19 cellular contexts compared by ENCODE assay signal in the genomic region with DNA sequence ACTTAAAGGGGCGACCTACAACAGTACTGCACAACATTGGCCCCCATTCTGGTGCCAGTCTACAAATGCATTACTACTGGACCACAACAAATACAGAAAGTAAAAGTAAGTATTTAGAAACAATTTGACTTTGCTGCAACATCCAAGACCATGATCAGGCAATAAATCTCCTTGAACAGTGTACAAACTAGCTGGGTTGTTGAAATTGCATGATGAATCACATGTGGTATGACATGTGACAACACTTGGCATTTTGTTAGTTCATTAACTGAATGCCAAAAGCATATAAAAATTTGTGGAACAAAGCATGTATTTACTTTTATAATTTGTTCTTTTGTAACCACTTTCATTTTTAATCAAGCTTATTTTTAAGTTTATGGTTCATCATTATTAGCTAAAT.
DNase-seq lines count a peak whose midpoint lies in the region; ATAC-seq, FAIRE-seq and TF ChIP-seq lines count a peak whose summit lies in the region.
"Had no signal": no experiment of that assay in that cellular context is flagged by ENCODE, and none has a peak within 500 bp of the region (broad histone marks: within the 10 kb centered on the region; RNA-seq: fewer than 3 reads in every experiment).

No MANE protein-coding gene starts in this region.

- intact Hi-C loops in mammary epithelial cell (cut with micrococcal nuclease): no loop called here
- intact Hi-C loops in sciatic nerve (cut with DNase I): no loop called here

- no peak for FAIRE-seq in frontal cortex (lab: Jason Lieb, UNC)
- FAIRE-seq: H54 had no signal

- H3K36me3 Mint-ChIP-seq in nephron progenitor cell (ENCODE audit: low read depth): no peaks in the 10 kb centered on the region
- H3K36me3 Mint-ChIP-seq: CD8-positive, alpha-beta memory T cell had no signal

- H3K27me3 ChIP-seq in mammary epithelial cell (ENCODE audit: insufficient read depth, low read length): no peaks in the 10 kb centered on the region
- H3K27me3 ChIP-seq: BLaER1, Peyer's patch had no signal

- peak; percentile 28 for ATAC-seq in sciatic nerve

- H2AFZ ChIP-seq in mammary epithelial cell (ENCODE audit: low read depth, low read length): no peak overlapping the region

- H3K4me1 Mint-ChIP-seq in nephron progenitor cell: no peaks in the 10 kb centered on the region
- H3K4me1 Mint-ChIP-seq: CD8-positive, alpha-beta memory T cell had no signal

- in situ Hi-C loops in mammary epithelial cell (cut with MboI; ENCODE audit: low sequenced_read_pairs in 2 of 2): no loop called here
- in situ Hi-C loops in G401 (cut with HindIII; ENCODE audit: low sequenced_read_pairs): no loop called here

- dilution Hi-C loops in mammary epithelial cell (cut with HindIII; ENCODE audit: low sequenced_read_pairs): no loop called here

- H4K20me1 ChIP-seq in mammary epithelial cell (ENCODE audit: insufficient read depth, low read length): no peaks in the 10 kb centered on the region
- H4K20me1 ChIP-seq: BLaER1 had no signal

- H3K27ac ChIP-seq in mammary epithelial cell (ENCODE audit: insufficient read depth, low read depth, low read length): no peak overlapping the region
- H3K27ac ChIP-seq: BLaER1, Peyer's patch had no signal

- H3K36me3 ChIP-seq in mammary epithelial cell (ENCODE audit: insufficient read depth, low read length): no peaks in the 10 kb centered on the region
- H3K36me3 ChIP-seq: BLaER1, Peyer's patch had no signal

- WGBS in mammary epithelial cell (ENCODE audit: low coverage, missing lambda C conversion rate): no CpG with 5 or more reads among the region's 1 CpG

- no peak overlapping the region for H3K27ac Mint-ChIP-seq in nephron progenitor cell
- H3K27ac Mint-ChIP-seq: CD8-positive, alpha-beta memory T cell had no signal

- H3K9me3 Mint-ChIP-seq in nephron progenitor cell: no peaks in the 10 kb centered on the region

- TF ChIP-seq CTCF in mammary epithelial cell (conservative IDR thresholded peaks at IDR 0.05 in 1 of 2, IDR thresholded peaks at IDR 0.05 in 1 of 2; ENCODE audit: extremely low read depth in 1 of 2, insufficient read depth in 1 of 2, low read depth in 1 of 2, low read length in 2 of 2) (no peak), nephron progenitor cell (IDR thresholded peaks at IDR 0.05) (no peak)

- no peaks in the 10 kb centered on the region for H3K27me3 Mint-ChIP-seq in nephron progenitor cell (ENCODE audit: low read depth, poor library complexity)
- H3K27me3 Mint-ChIP-seq: CD8-positive, alpha-beta memory T cell had no signal

- no peak overlapping the region for H3K4me3 Mint-ChIP-seq in nephron progenitor cell
- H3K4me3 Mint-ChIP-seq: CD8-positive, alpha-beta memory T cell had no signal

- H3K9ac ChIP-seq in mammary epithelial cell (ENCODE audit: insufficient read depth, low read length): no peak overlapping the region
- H3K9ac ChIP-seq: BLaER1 had no signal

- DNase-seq in NCI-H446 treated with DMSO at 0.1 percent for 48 hours (lab: John Stamatoyannopoulos, UW): peak; percentile 71
- peak; percentile 14 for DNase-seq in mammary epithelial cell
- DNase-seq in fibroblast of peridontal ligament (ENCODE audit: extremely low read depth): peak; percentile 16
- no peak for DNase-seq in sciatic nerve (ENCODE audit: low spot score)
- DNase-seq in G401 (ENCODE audit: low spot score): no peak
- DNase-seq in nephron progenitor cell: no peak
- DNase-seq in frontal cortex (ENCODE audit: low spot score in 2 of 2): no peak
- DNase-seq: CD8-positive, alpha-beta memory T cell; Kasumi-1; MV-4-11; NCI-H1417 treated with DMSO at 0.1 percent for 48 hours; NCI-H2029; NCI-H2171 treated with DMSO at 0.1 percent for 48 hours; NCI-H510A; NCI-H82; Peyer's patch; Right ventricle myocardium superior had no signal

- no peak overlapping the region for H3K4me3 ChIP-seq in mammary epithelial cell (replicated peaks in 1 of 3; ENCODE audit: insufficient read depth in 1 of 3, low read depth in 2 of 3, low read length in 3 of 3)
- H3K4me3 ChIP-seq: BLaER1, Peyer's patch had no signal

- CTCF ChIA-PET in mammary epithelial cell (lab: Charles Lee; ENCODE audit: low non-redundant PET): no interaction called here

- no peaks in the 10 kb centered on the region for H3K4me1 ChIP-seq in mammary epithelial cell (ENCODE audit: insufficient read depth, low read length)
- H3K4me1 ChIP-seq: BLaER1, Peyer's patch had no signal

- no peaks in the 10 kb centered on the region for H3K9me3 ChIP-seq in mammary epithelial cell (replicated peaks; ENCODE audit: insufficient read depth, low read length)
- H3K9me3 ChIP-seq: BLaER1, Peyer's patch had no signal

- no peak overlapping the region for H3K4me2 ChIP-seq in mammary epithelial cell (ENCODE audit: insufficient read depth, low read depth, low read length)
- H3K4me2 ChIP-seq: BLaER1 had no signal

- H3K79me2 ChIP-seq in mammary epithelial cell (ENCODE audit: insufficient read depth, low read length): no peaks in the 10 kb centered on the region

- no TSS peak for BruUV-seq in mammary epithelial cell (replicated peaks; lab: Mats Ljungman, UMichigan)

Comparison
In these comparisons a context has a peak if more than half of its experiments do, and no peak if none do; other contexts are left out.
1. DNase-seq: peak in NCI-H446 treated with DMSO at 0.1 percent for 48 hours (single experiment), mammary epithelial cell (single experiment) and fibroblast of peridontal ligament (single experiment); none in sciatic nerve (single experiment), G401 (single experiment), nephron progenitor cell (single experiment) and frontal cortex (0 of 2).